Comparison of ENCODE assay signal across 17 cellular contexts in genomic region chr6:138187156-138187555, GRCh38. TPM values are rescaled to one million over a fixed set of nuclear protein-coding genes. Genes with fewer than 3 reads are reported as not detected.
DNase-seq lines count a peak whose midpoint lies in the region; ATAC-seq, FAIRE-seq and TF ChIP-seq lines count a peak whose summit lies in the region.
"Had no signal": no experiment of that assay in that cellular context is flagged by ENCODE, and none has a peak within 500 bp of the region (broad histone marks: within the 10 kb centered on the region; RNA-seq: fewer than 3 reads in every experiment).

No MANE protein-coding gene starts in this region.

- CTCF ChIA-PET in HepG2 (lab: Yijun Ruan, JAX; ENCODE audit: low intra/inter-chr PET ratio, low total read pairs) = no interaction called here

- no peak overlapping the region for H3K9ac ChIP-seq in HepG2 (ENCODE audit: insufficient read depth, low read depth, low read length)
- H3K9ac ChIP-seq in mucosa of rectum (ENCODE audit: low read depth in 1 of 2, low read length in 2 of 2) = no peak overlapping the region
- H3K9ac ChIP-seq: BLaER1, GM23248 had no signal

- no peak overlapping the region for H2AFZ ChIP-seq in HepG2 (ENCODE audit: low read length)
- H2AFZ ChIP-seq: GM23248 had no signal

- TF ChIP-seq EP300 in HepG2 (IDR thresholded peaks at IDR 0.05; ENCODE audit: low read depth in 2 of 2, low read length in 2 of 2) (no peak), HepG2 (CRISPR knock-in tag; IDR thresholded peaks at IDR 0.05; ENCODE audit: borderline replicate concordance) (no peak), transverse colon (IDR thresholded peaks at IDR 0.05; ENCODE audit: low read depth) (no peak)

- H4K20me1 ChIP-seq in HepG2 (ENCODE audit: insufficient read depth, low read length) = no peaks in the 10 kb centered on the region
- H4K20me1 ChIP-seq: BLaER1 had no signal

- WGBS in HepG2 (ENCODE audit: low lambda C conversion rate) = 68% methylated on average over 4 of the region's 4 CpGs
- 70% methylated on average over 4 of the region's 4 CpGs for WGBS in right lobe of liver (ENCODE audit: insufficient coverage, low coverage, low lambda C conversion rate, missing lambda C conversion rate)
- WGBS in transverse colon (ENCODE audit: low coverage in 1 of 2), 2 donors = 95% methylated on average over 4 of the region's 4 CpGs; no CpG with 5 or more reads in 1 of the 2 donors

- FAIRE-seq in HepG2 (lab: Jason Lieb, UNC) = no peak
- FAIRE-seq: HTR-8/SVneo had no signal

- no peak for TF ChIP-seq POLR2A in HepG2 (IDR thresholded peaks at IDR 0.05; ENCODE audit: insufficient read depth in 1 of 2, low read depth in 2 of 2, low read length in 2 of 2)
- no peak for TF ChIP-seq POLR2A in right lobe of liver (IDR thresholded peaks at IDR 0.05)
- TF ChIP-seq POLR2A in transverse colon (IDR thresholded peaks at IDR 0.05) = no peak

- no peaks in the 10 kb centered on the region for H3K79me2 ChIP-seq in HepG2 (ENCODE audit: insufficient read depth, low read length)

- H3K4me2 ChIP-seq in HepG2 (ENCODE audit: low read depth, low read length) = no peak overlapping the region
- H3K4me2 ChIP-seq: BLaER1 had no signal

- H3K4me3 ChIP-seq in HepG2 (replicated peaks in 1 of 3; ENCODE audit: insufficient read depth in 1 of 3, low read depth in 2 of 3, low read length in 3 of 3) = no peak overlapping the region
- H3K4me3 ChIP-seq in right lobe of liver = no peak overlapping the region
- H3K4me3 ChIP-seq in dorsolateral prefrontal cortex = no peak overlapping the region
- H3K4me3 ChIP-seq in mucosa of rectum (ENCODE audit: low read length in 2 of 2) = no peak overlapping the region
- no peak overlapping the region for H3K4me3 ChIP-seq in transverse colon
- H3K4me3 ChIP-seq: BLaER1, GM23248 had no signal

- intact Hi-C loops in HepG2 (cut with micrococcal nuclease; ENCODE audit: unreplicated experiment) (no loop called here), right lobe of liver (cut with DNase I) (no loop called here), dorsolateral prefrontal cortex (cut with DNase I) (no loop called here), transverse colon (cut with DNase I; ENCODE audit: low total_unique reads) (no loop called here)

- peak; percentile 54 for ATAC-seq in HepG2
- no peak for ATAC-seq in right lobe of liver
- no peak for ATAC-seq in HG03097 (IDR thresholded peaks at IDR 0.05; ENCODE audit: low FRiP score, unreplicated experiment)

- H3K27me3 ChIP-seq in HepG2 (ENCODE audit: control insufficient read depth in 1 of 2, insufficient read depth in 2 of 2, low read length in 2 of 2) (no peaks in the 10 kb centered on the region; a peak in 1 of 5 replicates), right lobe of liver (no peaks in the 10 kb centered on the region), dorsolateral prefrontal cortex (no peaks in the 10 kb centered on the region), mucosa of rectum (ENCODE audit: control insufficient read depth in 2 of 2, insufficient read depth in 2 of 2, low read length in 2 of 2) (no peaks in the 10 kb centered on the region), transverse colon (no peaks in the 10 kb centered on the region)
- H3K27me3 ChIP-seq: BLaER1 had no signal

- H3K27ac ChIP-seq in HepG2 (ENCODE audit: extremely low read length, insufficient read depth, low read length) = no peak overlapping the region
- no peak overlapping the region for H3K27ac ChIP-seq in right lobe of liver
- H3K27ac ChIP-seq in dorsolateral prefrontal cortex = peak overlapping the region in 57 of 59 donors; percentile 22 to 98 (median 88)
- peak overlapping the region; percentile 26 to 62 for H3K27ac ChIP-seq in mucosa of rectum (ENCODE audit: low read depth in 2 of 2, low read length in 2 of 2)
- H3K27ac ChIP-seq in transverse colon = peak overlapping the region; percentile 3 to 76 (median 64)
- H3K27ac ChIP-seq: BLaER1, GM23248 had no signal

- in situ Hi-C loops in HepG2 (cut with HindIII; ENCODE audit: extremely low pct_ligation_motif_present, low pct_unique_long_range_greater_than_20kb) (no loop called here), transverse colon (cut with MboI; ENCODE audit: low pct_ligation_motif_present in 1 of 4, low pct_unique_long_range_greater_than_20kb in 1 of 4, low sequenced_read_pairs in 3 of 4) (no loop called here)

- TF ChIP-seq CTCF in HepG2 (CRISPR knock-in tag; IDR thresholded peaks at IDR 0.05) (no peak), right lobe of liver (IDR thresholded peaks at IDR 0.05) (no peak), dorsolateral prefrontal cortex (IDR thresholded peaks at IDR 0.05 in 54 of 56, conservative IDR thresholded peaks at IDR 0.05 in 2 of 56; ENCODE audit: low read depth in 1 of 56, partially characterized antibody in 56 of 56) (no peak), transverse colon (IDR thresholded peaks at IDR 0.05) (no peak)

- TF ChIP-seq RAD21 in HepG2 (CRISPR knock-in tag; IDR thresholded peaks at IDR 0.05) = no peak

- peaks cover 26% of the 10 kb centered on the region for H3K4me1 ChIP-seq in HepG2 (ENCODE audit: insufficient read depth, low read length)
- H3K4me1 ChIP-seq in right lobe of liver = no peaks in the 10 kb centered on the region
- H3K4me1 ChIP-seq in mucosa of rectum (ENCODE audit: control insufficient read depth in 2 of 2, insufficient read depth in 2 of 2, low read length in 2 of 2) = peaks cover 11 to 35% of the 10 kb centered on the region in 2 donors
- peaks cover 0 to 27% (median 11%) of the 10 kb centered on the region in 4 donors for H3K4me1 ChIP-seq in transverse colon
- H3K4me1 ChIP-seq: BLaER1 had no signal

- H3K9me3 ChIP-seq in HepG2 (ENCODE audit: low read length) (no peaks in the 10 kb centered on the region), right lobe of liver (no peaks in the 10 kb centered on the region), mucosa of rectum (ENCODE audit: control insufficient read depth in 2 of 2, low read length in 2 of 2) (no peaks in the 10 kb centered on the region), transverse colon (no peaks in the 10 kb centered on the region)
- H3K9me3 ChIP-seq: BLaER1 had no signal

- H3K36me3 ChIP-seq in HepG2 (replicated peaks in 1 of 2; ENCODE audit: control insufficient read depth in 1 of 2, insufficient read depth in 2 of 2, low read length in 2 of 2) = no peaks in the 10 kb centered on the region
- no peaks in the 10 kb centered on the region for H3K36me3 ChIP-seq in right lobe of liver
- no peaks in the 10 kb centered on the region for H3K36me3 ChIP-seq in mucosa of rectum (ENCODE audit: control insufficient read depth in 2 of 2, insufficient read depth in 2 of 2, low read length in 2 of 2)
- H3K36me3 ChIP-seq in transverse colon = no peaks in the 10 kb centered on the region
- H3K36me3 ChIP-seq: BLaER1 had no signal

- no TSS peak for BruUV-seq in HepG2 (replicated peaks; lab: Mats Ljungman, UMichigan)

- POLR2A ChIA-PET in HepG2 (lab: Yijun Ruan, JAX) = no interaction called here

- DNase-seq in HepG2 (ENCODE audit: low spot score) (no peak), right lobe of liver (no peak), dorsolateral prefrontal cortex (no peak), transverse colon (no peak), SW 1271 (lab: John Stamatoyannopoulos, UW) (no peak), NCI-H526 (lab: John Stamatoyannopoulos, UW) (no peak)
- DNase-seq: 8988T; AML-193; CD4-positive, CD25-positive, alpha-beta regulatory T cell; DMS53; GF-D8; GM23248; H7 had no signal

RNA-seq across cellular contexts. Expression of gene ARFGEF3, which starts 25.4 kb away (rescaled TPM):
- total RNA-seq in HepG2 (2016; rRNA removed; fragmentation: Illumina TruSeq; extraction: Trizol) = 0.60 and 0.97 TPM in 2 replicates
- total RNA-seq in HepG2 (2016; cell fraction: cytosol; rRNA removed; fragmentation: Illumina TruSeq; extraction: Trizol; ENCODE audit: low read depth) = 0.09 and 0.10 TPM in 2 replicates
- 0.65 and 0.98 TPM in 2 replicates for total RNA-seq in HepG2 (2016; cell fraction: insoluble cytoplasmic fraction; rRNA removed; fragmentation: Illumina TruSeq; extraction: Trizol)
- total RNA-seq in HepG2 (2016; cell fraction: membrane; rRNA removed; fragmentation: Illumina TruSeq; extraction: Trizol) = 0.31 and 0.34 TPM in 2 replicates
- total RNA-seq in HepG2 (2016; cell fraction: nucleus; rRNA removed; fragmentation: Illumina TruSeq; extraction: Trizol) = 0.88 and 0.96 TPM in 2 replicates
- polyA plus RNA-seq in HepG2 (2011; rRNA removed) = 2.6 and 2.9 TPM in 2 replicates
- 1.4 and 2.1 TPM in 2 replicates for polyA plus RNA-seq in HepG2 (2011; cell fraction: cytosol; rRNA removed)
- 3.8 and 4.4 TPM in 2 replicates for polyA plus RNA-seq in HepG2 (2011; cell fraction: nucleus; rRNA removed)
- polyA plus RNA-seq in HepG2 (2012) = 5.5 and 6.4 TPM in 2 replicates
- polyA plus RNA-seq in HepG2 (2016; cell fraction: cytosol; fragmentation: Illumina TruSeq; extraction: Trizol; ENCODE audit: low read depth) = 0.01 and 0.02 TPM in 2 replicates
- 0.49 and 0.60 TPM in 2 replicates for polyA plus RNA-seq in HepG2 (2016; cell fraction: insoluble cytoplasmic fraction; fragmentation: Illumina TruSeq; extraction: Trizol; ENCODE audit: low read depth)
- 0.03 and 0.08 TPM in 2 replicates for polyA plus RNA-seq in HepG2 (2016; cell fraction: membrane; fragmentation: Illumina TruSeq; extraction: Trizol; ENCODE audit: low read depth)
- 0.84 and 0.97 TPM in 2 replicates for polyA plus RNA-seq in HepG2 (2016; cell fraction: nucleus; fragmentation: Illumina TruSeq; extraction: Trizol; ENCODE audit: insufficient read depth, low read depth)
- 2.5 and 9.3 TPM in 2 replicates for polyA minus RNA-seq in HepG2 (2011; rRNA and poly(A)+ RNA removed; ENCODE audit: low replicate concordance)
- polyA minus RNA-seq in HepG2 (2011; cell fraction: cytosol; rRNA and poly(A)+ RNA removed) = 5.9 and 7.9 TPM in 2 replicates
- 8.0 and 9.9 TPM in 2 replicates for polyA minus RNA-seq in HepG2 (2011; cell fraction: nucleus; rRNA and poly(A)+ RNA removed)
- total RNA-seq in right lobe of liver = 1 to 10 TPM in 1 of 6 experiments, under 1 TPM in 5; 0.07 to 2.0 (median 0.24) TPM
- total RNA-seq in dorsolateral prefrontal cortex = 10 to 100 TPM; 30.0 to 93.7 (median 67.0) TPM
- 10 to 100 TPM in 3 of 4 donors, 1 to 10 TPM in 1; 6.7 to 17.1 (median 13.2) TPM for total RNA-seq in transverse colon
- total RNA-seq: CD4-positive, CD25-positive, alpha-beta regulatory T cell had no signal
- polyA plus RNA-seq: CD4-positive, CD25-positive, alpha-beta regulatory T cell had no signal

RNA-seq across cellular contexts. Expression of gene PBOV1, which starts 31.1 kb away (rescaled TPM):
- total RNA-seq in HepG2 (2016; rRNA removed; fragmentation: Illumina TruSeq; extraction: Trizol) (not detected in 2 replicates), right lobe of liver (not detected), dorsolateral prefrontal cortex (not detected), transverse colon (not detected)
- total RNA-seq in HepG2 (2016; cell fraction: cytosol; rRNA removed; fragmentation: Illumina TruSeq; extraction: Trizol; ENCODE audit: low read depth) = not detected in 2 replicates
- not detected in 2 replicates for total RNA-seq in HepG2 (2016; cell fraction: insoluble cytoplasmic fraction; rRNA removed; fragmentation: Illumina TruSeq; extraction: Trizol)
- total RNA-seq in HepG2 (2016; cell fraction: membrane; rRNA removed; fragmentation: Illumina TruSeq; extraction: Trizol) = not detected in 2 replicates
- not detected in 2 replicates for total RNA-seq in HepG2 (2016; cell fraction: nucleus; rRNA removed; fragmentation: Illumina TruSeq; extraction: Trizol)
- not detected in 2 replicates for polyA plus RNA-seq in HepG2 (2011; rRNA removed)
- not detected in 2 replicates for polyA plus RNA-seq in HepG2 (2011; cell fraction: cytosol; rRNA removed)
- polyA plus RNA-seq in HepG2 (2011; cell fraction: nucleus; rRNA removed) = not detected in 2 replicates
- not detected in 2 replicates for polyA plus RNA-seq in HepG2 (2012)
- not detected in 2 replicates for polyA plus RNA-seq in HepG2 (2016; cell fraction: cytosol; fragmentation: Illumina TruSeq; extraction: Trizol; ENCODE audit: low read depth)
- not detected in 2 replicates for polyA plus RNA-seq in HepG2 (2016; cell fraction: insoluble cytoplasmic fraction; fragmentation: Illumina TruSeq; extraction: Trizol; ENCODE audit: low read depth)
- not detected in 2 replicates for polyA plus RNA-seq in HepG2 (2016; cell fraction: membrane; fragmentation: Illumina TruSeq; extraction: Trizol; ENCODE audit: low read depth)
- polyA plus RNA-seq in HepG2 (2016; cell fraction: nucleus; fragmentation: Illumina TruSeq; extraction: Trizol; ENCODE audit: insufficient read depth, low read depth) = not detected in 2 replicates
- polyA minus RNA-seq in HepG2 (2011; rRNA and poly(A)+ RNA removed; ENCODE audit: low replicate concordance) = not detected in 2 replicates
- polyA minus RNA-seq in HepG2 (2011; cell fraction: cytosol; rRNA and poly(A)+ RNA removed) = not detected in 2 replicates
- not detected in 2 replicates for polyA minus RNA-seq in HepG2 (2011; cell fraction: nucleus; rRNA and poly(A)+ RNA removed)
- total RNA-seq: CD4-positive, CD25-positive, alpha-beta regulatory T cell; GM23248; H7 had no signal
- polyA plus RNA-seq: CD4-positive, CD25-positive, alpha-beta regulatory T cell; GM23248 had no signal

Comparison
In these comparisons a context has a peak if more than half of its experiments do, and no peak if none do; other contexts are left out.
1. H3K27ac ChIP-seq: peak in dorsolateral prefrontal cortex (57 of 59), mucosa of rectum (2 of 2) and transverse colon (4 of 4); none in HepG2 (single experiment) and right lobe of liver (0 of 3).